Comparison of ENCODE assay signal across 15 cellular contexts in genomic region chr1:214027498-214027897, GRCh38.
"Had no signal": no experiment of that assay in that cellular context is flagged by ENCODE, and none has a peak within 500 bp of the region (broad histone marks: within the 10 kb centered on the region; RNA-seq: fewer than 3 reads in every experiment).

No MANE protein-coding gene starts in this region.

- H3K27ac Mint-ChIP-seq: activated naive CD4-positive, alpha-beta T cell treated with anti-CD3 and anti-CD28 coated beads, Interleukin-2, amount 10 ng/mL, durations not matched to agents 7 days and 5 days; activated T-helper 17 cell treated with anti-CD3 and anti-CD28 coated beads, Interleukin-2, amount 50 U/mL, for 72 hours; endodermal cell; T-helper 1 cell treated with Interleukin-12 subunit alpha and Interleukin-12 subunit beta and Interleukin-4 antibody, amounts not matched to agents 30 μg/mL and 1 μg/mL, for 36 hours had no signal

- H3K27ac ChIP-seq: uterus had no signal

- H3K4me3 Mint-ChIP-seq: activated naive CD4-positive, alpha-beta T cell treated with anti-CD3 and anti-CD28 coated beads, Interleukin-2, amount 10 ng/mL, durations not matched to agents 7 days and 5 days; activated T-helper 17 cell treated with anti-CD3 and anti-CD28 coated beads, Interleukin-2, amount 50 U/mL, for 72 hours; endodermal cell; neural crest cell; T-helper 1 cell treated with Interleukin-12 subunit alpha and Interleukin-12 subunit beta and Interleukin-4 antibody, amounts not matched to agents 30 μg/mL and 1 μg/mL, for 36 hours had no signal

- H3K4me3 ChIP-seq: spleen, uterus had no signal

- H3K36me3 Mint-ChIP-seq: activated naive CD4-positive, alpha-beta T cell treated with anti-CD3 and anti-CD28 coated beads, Interleukin-2, amount 10 ng/mL, durations not matched to agents 7 days and 5 days had no signal

- H3K36me3 ChIP-seq: spleen, uterus had no signal

- DNase-seq: activated CD4-positive, alpha-beta T cell treated with anti-CD3 and anti-CD28 coated beads for 48 hours; activated CD8-positive, alpha-beta memory T cell treated with anti-CD3 and anti-CD28 coated beads for 24 hours; activated naive CD4-positive, alpha-beta T cell treated with anti-CD3 and anti-CD28 coated beads, Interleukin-2, amount 10 ng/mL, durations not matched to agents 7 days and 5 days; erythroblast; islet precursor cell; right cardiac atrium; spleen; stimulated activated CD4-positive, alpha-beta T cell treated with anti-CD3 and anti-CD28 coated beads, Interleukin-1b, Interleukin-23, amount 100 ng/mL, for 48 hours; stimulated activated naive CD4-positive, alpha-beta T cell; substantia nigra; uterus had no signal

- H3K4me1 ChIP-seq: uterus had no signal

- H3K9me3 Mint-ChIP-seq: activated naive CD4-positive, alpha-beta T cell treated with anti-CD3 and anti-CD28 coated beads, Interleukin-2, amount 10 ng/mL, durations not matched to agents 7 days and 5 days; activated T-helper 17 cell treated with anti-CD3 and anti-CD28 coated beads, Interleukin-2, amount 50 U/mL, for 72 hours; endodermal cell; neural crest cell; T-helper 1 cell treated with Interleukin-12 subunit alpha and Interleukin-12 subunit beta and Interleukin-4 antibody, amounts not matched to agents 30 μg/mL and 1 μg/mL, for 36 hours had no signal

- ATAC-seq: activated T-helper 17 cell treated with anti-CD3 and anti-CD28 coated beads, Interleukin-2, amount 50 U/mL, for 72 hours; right cardiac atrium had no signal

- H3K27me3 ChIP-seq: spleen, uterus had no signal

- H3K9me3 ChIP-seq: spleen, uterus had no signal

- H3K27me3 Mint-ChIP-seq: activated naive CD4-positive, alpha-beta T cell treated with anti-CD3 and anti-CD28 coated beads, Interleukin-2, amount 10 ng/mL, durations not matched to agents 7 days and 5 days had no signal

- H3K4me1 Mint-ChIP-seq: activated naive CD4-positive, alpha-beta T cell treated with anti-CD3 and anti-CD28 coated beads, Interleukin-2, amount 10 ng/mL, durations not matched to agents 7 days and 5 days; activated T-helper 17 cell treated with anti-CD3 and anti-CD28 coated beads, Interleukin-2, amount 50 U/mL, for 72 hours had no signal
